1 cellular context compared by ENCODE assay signal in the genomic region with DNA sequence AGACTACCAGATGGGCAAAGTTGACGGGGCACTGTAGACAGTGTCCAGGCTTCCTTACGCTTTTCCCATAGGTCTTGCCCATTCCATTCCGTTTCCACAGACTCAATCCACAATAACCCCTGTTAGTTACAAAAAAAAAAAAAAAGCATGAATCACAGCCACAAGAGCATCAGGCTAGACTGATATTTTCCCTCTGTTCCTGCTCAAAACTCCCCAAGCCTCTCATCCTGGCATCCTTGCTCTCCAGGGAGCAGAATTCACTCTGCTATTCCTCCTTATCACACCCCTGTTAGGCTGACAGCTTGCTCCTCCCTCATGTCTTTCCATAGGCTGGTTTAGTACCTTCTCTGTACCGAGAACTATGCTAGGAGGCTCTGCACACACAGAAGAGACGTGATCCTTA.
TF ChIP-seq lines count a peak whose summit lies in the region.

No MANE protein-coding gene starts in this region.

TF ChIP-seq in SK-N-SH, 30 proteins besides CTCF, POLR2A, EP300 and RAD21 (continued from another document):
- TF ChIP-seq, protein P1, sequence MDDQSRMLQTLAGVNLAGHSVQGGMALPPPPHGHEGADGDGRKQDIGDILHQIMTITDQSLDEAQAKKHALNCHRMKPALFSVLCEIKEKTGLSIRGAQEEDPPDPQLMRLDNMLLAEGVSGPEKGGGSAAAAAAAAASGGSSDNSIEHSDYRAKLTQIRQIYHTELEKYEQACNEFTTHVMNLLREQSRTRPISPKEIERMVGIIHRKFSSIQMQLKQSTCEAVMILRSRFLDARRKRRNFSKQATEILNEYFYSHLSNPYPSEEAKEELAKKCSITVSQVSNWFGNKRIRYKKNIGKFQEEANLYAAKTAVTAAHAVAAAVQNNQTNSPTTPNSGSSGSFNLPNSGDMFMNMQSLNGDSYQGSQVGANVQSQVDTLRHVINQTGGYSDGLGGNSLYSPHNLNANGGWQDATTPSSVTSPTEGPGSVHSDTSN (IDR thresholded peaks at IDR 0.05), result 0 out of 2 replicates have a peak, but pooled peaks have one; percentile 14
- TF ChIP-seq, protein P2, sequence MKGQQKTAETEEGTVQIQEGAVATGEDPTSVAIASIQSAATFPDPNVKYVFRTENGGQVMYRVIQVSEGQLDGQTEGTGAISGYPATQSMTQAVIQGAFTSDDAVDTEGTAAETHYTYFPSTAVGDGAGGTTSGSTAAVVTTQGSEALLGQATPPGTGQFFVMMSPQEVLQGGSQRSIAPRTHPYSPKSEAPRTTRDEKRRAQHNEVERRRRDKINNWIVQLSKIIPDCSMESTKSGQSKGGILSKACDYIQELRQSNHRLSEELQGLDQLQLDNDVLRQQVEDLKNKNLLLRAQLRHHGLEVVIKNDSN (IDR thresholded peaks at IDR 0.05; ENCODE audit: borderline replicate concordance, low read depth), result no peak
- no peak for TF ChIP-seq TEAD4 (IDR thresholded peaks at IDR 0.05; ENCODE audit: borderline replicate concordance, insufficient read depth)
TF ChIP-seq in SK-N-SH: peak in this region for 3.
